22 cellular contexts compared by ENCODE assay signal in the genomic region with DNA sequence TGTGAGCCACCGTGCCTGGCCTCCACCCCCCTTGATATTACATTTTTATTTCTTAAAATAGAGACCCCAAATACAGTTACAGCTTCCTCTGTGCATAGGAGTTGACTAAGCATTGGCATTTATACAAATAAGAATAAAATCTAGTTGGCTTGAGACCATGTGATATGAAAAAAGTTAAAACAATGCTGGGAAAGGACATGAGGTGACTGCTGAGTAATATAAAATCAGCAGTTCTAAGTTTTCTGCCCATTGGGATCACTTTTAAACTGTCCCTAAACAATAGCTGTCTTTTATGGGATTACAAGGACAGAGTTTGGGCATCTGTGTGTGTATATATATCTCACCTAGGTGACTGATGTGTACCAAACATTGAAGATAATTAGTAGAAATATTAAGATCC.
DNase-seq lines count a peak whose midpoint lies in the region; ATAC-seq lines count a peak whose summit lies in the region.
"Had no signal": no experiment of that assay in that cellular context is flagged by ENCODE, and none has a peak within 500 bp of the region (broad histone marks: within the 10 kb centered on the region; RNA-seq: fewer than 3 reads in every experiment).

No MANE protein-coding gene starts in this region.

- no peaks in the 10 kb centered on the region for H3K9me3 Mint-ChIP-seq in activated naive CD4-positive, alpha-beta T cell treated with anti-CD3 and anti-CD28 coated beads for 36 hours
- H3K9me3 Mint-ChIP-seq in stimulated activated effector memory CD8-positive, alpha-beta T cell treated with anti-CD3 and anti-CD28 coated beads, Interleukin-12 subunit alpha, Interleukin-12 subunit beta, amount 100 ng/mL, for 72 hours: no peaks in the 10 kb centered on the region

- intact Hi-C loops in activated naive CD4-positive, alpha-beta T cell treated with anti-CD3 and anti-CD28 coated beads for 36 hours (cut with micrococcal nuclease): no loop called here

- H3K27me3 Mint-ChIP-seq in activated naive CD4-positive, alpha-beta T cell treated with anti-CD3 and anti-CD28 coated beads for 36 hours (ENCODE audit: low read depth): no peaks in the 10 kb centered on the region
- H3K27me3 Mint-ChIP-seq in T-helper 17 cell: no peaks in the 10 kb centered on the region

- H3K4me1 Mint-ChIP-seq in activated naive CD4-positive, alpha-beta T cell treated with anti-CD3 and anti-CD28 coated beads for 36 hours (ENCODE audit: low read depth): no peaks in the 10 kb centered on the region
- peaks cover 11% of the 10 kb centered on the region for H3K4me1 Mint-ChIP-seq in T-helper 17 cell
- no peaks in the 10 kb centered on the region for H3K4me1 Mint-ChIP-seq in stimulated activated effector memory CD8-positive, alpha-beta T cell treated with anti-CD3 and anti-CD28 coated beads, Interleukin-12 subunit alpha, Interleukin-12 subunit beta, amount 100 ng/mL, for 72 hours

- peak overlapping the region; percentile 24 for H3K27ac Mint-ChIP-seq in activated naive CD4-positive, alpha-beta T cell treated with anti-CD3 and anti-CD28 coated beads for 36 hours
- H3K27ac Mint-ChIP-seq in T-helper 17 cell: peak overlapping the region; percentile 87
- peak overlapping the region; percentile 43 for H3K27ac Mint-ChIP-seq in stimulated activated effector memory CD8-positive, alpha-beta T cell treated with anti-CD3 and anti-CD28 coated beads, Interleukin-12 subunit alpha, Interleukin-12 subunit beta, amount 100 ng/mL, for 72 hours

- no peaks in the 10 kb centered on the region for H3K9me3 ChIP-seq in T-helper 17 cell (ENCODE audit: control insufficient read depth, low read length, poor library complexity, severe bottlenecking)

- CTCF ChIA-PET in activated naive CD4-positive, alpha-beta T cell treated with anti-CD3 and anti-CD28 coated beads for 36 hours (lab: Charles Lee): interaction anchor here (0.6 to 3.1 kb wide), 3 partner anchors 11 to 160 kb away, joined by 3 to 21 read pairs (median 4); no protein-coding TSS in a partner anchor

- H3K36me3 Mint-ChIP-seq in activated naive CD4-positive, alpha-beta T cell treated with anti-CD3 and anti-CD28 coated beads for 36 hours (ENCODE audit: low read depth): peaks cover 14% of the 10 kb centered on the region
- H3K36me3 Mint-ChIP-seq in T-helper 17 cell (ENCODE audit: low read depth): peaks cover 3% of the 10 kb centered on the region
- peaks cover 85% of the 10 kb centered on the region for H3K36me3 Mint-ChIP-seq in stimulated activated effector memory CD8-positive, alpha-beta T cell treated with anti-CD3 and anti-CD28 coated beads, Interleukin-12 subunit alpha, Interleukin-12 subunit beta, amount 100 ng/mL, for 72 hours

- H3K4me3 Mint-ChIP-seq in activated naive CD4-positive, alpha-beta T cell treated with anti-CD3 and anti-CD28 coated beads for 36 hours: no peak overlapping the region
- H3K4me3 Mint-ChIP-seq in T-helper 17 cell: no peak overlapping the region
- no peak overlapping the region for H3K4me3 Mint-ChIP-seq in stimulated activated effector memory CD8-positive, alpha-beta T cell treated with anti-CD3 and anti-CD28 coated beads, Interleukin-12 subunit alpha, Interleukin-12 subunit beta, amount 100 ng/mL, for 72 hours

- ATAC-seq in T-helper 17 cell: no peak
- no peak for ATAC-seq in stimulated activated effector memory CD8-positive, alpha-beta T cell treated with anti-CD3 and anti-CD28 coated beads, Interleukin-12 subunit alpha, Interleukin-12 subunit beta, amount 100 ng/mL, for 72 hours
- ATAC-seq in GM21529 (IDR thresholded peaks at IDR 0.05; ENCODE audit: unreplicated experiment): no peak
- ATAC-seq: Right ventricle myocardium inferior had no signal

- no peak for DNase-seq in activated naive CD4-positive, alpha-beta T cell treated with anti-CD3 and anti-CD28 coated beads for 36 hours
- DNase-seq in activated naive CD4-positive, alpha-beta T cell (lab: John Stamatoyannopoulos, UW): no peak
- DNase-seq in T-helper 17 cell (no peak), dermis microvascular lymphatic vessel endothelial cell (ENCODE audit: low read depth in 2 of 2) (peak; percentile 53 to 60), cerebellum (ENCODE audit: low spot score) (no peak)
- no peak for DNase-seq in stimulated activated effector memory CD8-positive, alpha-beta T cell treated with anti-CD3 and anti-CD28 coated beads, Interleukin-12 subunit alpha, Interleukin-12 subunit beta, amount 100 ng/mL, for 72 hours (ENCODE audit: low spot score in 2 of 2)
- DNase-seq: 8988T, DMS153, DND-41, HCEC 1CT, IMR-90, KG1, MM.1S, NCI-H1048, NCI-H1417, NCI-H1694, NCI-H2081, NCI-H2227 treated with DMSO at 0.1 percent for 48 hours, NCI-H526 treated with DMSO at 0.1 percent for 48 hours, PC-9 had no signal

Comparison
In these comparisons a context has a peak if more than half of its experiments do, and no peak if none do; other contexts are left out.
1. DNase-seq: peak in dermis microvascular lymphatic vessel endothelial cell (2 of 2); none in activated naive CD4-positive, alpha-beta T cell treated with anti-CD3 and anti-CD28 coated beads for 36 hours (single experiment), activated naive CD4-positive, alpha-beta T cell (0 of 4), T-helper 17 cell (0 of 3), stimulated activated effector memory CD8-positive, alpha-beta T cell treated with anti-CD3 and anti-CD28 coated beads, Interleukin-12 subunit alpha, Interleukin-12 subunit beta, amount 100 ng/mL, for 72 hours (0 of 2) and cerebellum (single experiment).
2. H3K27ac Mint-ChIP-seq: peak in every context shown above with its lines; median percentile 87 in T-helper 17 cell; 43 in stimulated activated effector memory CD8-positive, alpha-beta T cell treated with anti-CD3 and anti-CD28 coated beads, Interleukin-12 subunit alpha, Interleukin-12 subunit beta, amount 100 ng/mL, for 72 hours; 24 in activated naive CD4-positive, alpha-beta T cell treated with anti-CD3 and anti-CD28 coated beads for 36 hours.